Comparison of ENCODE assay signal across 12 cellular contexts in the genomic region with DNA sequence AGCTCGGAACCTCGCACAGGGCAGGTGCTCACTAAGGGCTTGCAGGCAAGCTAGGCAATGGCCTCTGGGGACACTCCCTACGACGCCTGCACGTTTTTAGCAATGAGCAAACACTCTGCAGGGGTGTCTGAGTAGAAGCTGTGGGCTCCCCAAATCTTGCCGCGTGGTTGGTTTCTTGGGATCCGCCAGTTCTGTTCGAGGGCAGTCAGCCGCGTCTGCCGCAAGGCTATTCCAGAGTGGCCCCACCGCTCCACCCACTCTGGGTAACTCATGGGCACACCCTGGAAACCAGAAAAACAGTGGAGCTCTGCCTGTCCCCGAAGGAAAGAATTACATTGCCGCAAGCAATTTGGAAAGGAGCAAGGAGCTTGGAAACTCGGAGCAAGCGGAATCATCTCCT.
DNase-seq lines count a peak whose midpoint lies in the region; ATAC-seq lines count a peak whose summit lies in the region.
"Had no signal": no experiment of that assay in that cellular context is flagged by ENCODE, and none has a peak within 500 bp of the region (broad histone marks: within the 10 kb centered on the region; RNA-seq: fewer than 3 reads in every experiment).

No MANE protein-coding gene starts in this region.

- no peak overlapping the region for H2BK120ac ChIP-seq in mesenchymal stem cell (ENCODE audit: low read depth, low read length)

- no peak overlapping the region for H3K4me2 ChIP-seq in mesenchymal stem cell (ENCODE audit: low read length, poor library complexity, severe bottlenecking)

- no peak overlapping the region for H3K27ac ChIP-seq in mesenchymal stem cell (ENCODE audit: low read length, poor library complexity, severe bottlenecking)
- peak overlapping the region; percentile 84 for H3K27ac ChIP-seq in subcutaneous abdominal adipose tissue (ENCODE audit: low read depth, low read length)

- H3K14ac ChIP-seq in mesenchymal stem cell (ENCODE audit: low read length in 2 of 2) = no peak overlapping the region

- H3K4me1 ChIP-seq in mesenchymal stem cell (ENCODE audit: control insufficient read depth, insufficient read depth, low read depth, low read length) (peaks cover 23% of the 10 kb centered on the region), subcutaneous abdominal adipose tissue (ENCODE audit: control insufficient read depth in 5 of 5, insufficient read depth in 5 of 5, low read length in 5 of 5) (peaks cover 7 to 55% (median 42%) of the 10 kb centered on the region in 5 donors)

- H3K9me3 ChIP-seq in mesenchymal stem cell (ENCODE audit: control insufficient read depth, low read length) (no peaks in the 10 kb centered on the region), subcutaneous abdominal adipose tissue (ENCODE audit: control insufficient read depth in 5 of 5, low read length in 5 of 5) (no peaks in the 10 kb centered on the region)

- H3K9me3 Mint-ChIP-seq in activated T-cell treated with anti-CD3 and anti-CD28 coated beads, Interleukin-2, amount 50 U/mL, for 24 hours = no peaks in the 10 kb centered on the region
- H3K9me3 Mint-ChIP-seq: CD8-positive, alpha-beta T cell; natural killer cell treated with Interleukin-12 subunit alpha and Interleukin-12 subunit beta and Interleukin-15 and Interleukin-18, amount 100 ng/mL, for 72 hours had no signal

- no peak overlapping the region for H3K18ac ChIP-seq in mesenchymal stem cell (ENCODE audit: low read depth in 1 of 2, low read length in 2 of 2)

- H3K36me3 Mint-ChIP-seq in activated T-cell treated with anti-CD3 and anti-CD28 coated beads, Interleukin-2, amount 50 U/mL, for 24 hours (ENCODE audit: low read depth) = no peaks in the 10 kb centered on the region
- H3K36me3 Mint-ChIP-seq: CD8-positive, alpha-beta T cell; natural killer cell treated with Interleukin-12 subunit alpha and Interleukin-12 subunit beta and Interleukin-15 and Interleukin-18, amount 100 ng/mL, for 72 hours had no signal

- H2AFZ ChIP-seq in mesenchymal stem cell (ENCODE audit: low read depth, low read length) = no peak overlapping the region

- 88% methylated on average over 17 of the region's 17 CpGs for WGBS in mesenchymal stem cell

- H2BK15ac ChIP-seq in mesenchymal stem cell (ENCODE audit: low read depth, poor library complexity, severe bottlenecking) = no peak overlapping the region

- H3K9ac ChIP-seq in mesenchymal stem cell (ENCODE audit: low read length) = peak overlapping the region; percentile 97
- H3K9ac ChIP-seq in subcutaneous abdominal adipose tissue (ENCODE audit: low read length in 5 of 5) = peak overlapping the region in 2 of 5 donors; percentile 8 to 69

- no peak overlapping the region for H2AK5ac ChIP-seq in mesenchymal stem cell (ENCODE audit: low read length, severe bottlenecking)

- no peak overlapping the region for H3K4ac ChIP-seq in mesenchymal stem cell (ENCODE audit: low read depth in 1 of 2, low read length in 2 of 2)

- peaks cover 13% of the 10 kb centered on the region for H3K4me1 Mint-ChIP-seq in activated T-cell treated with anti-CD3 and anti-CD28 coated beads, Interleukin-2, amount 50 U/mL, for 24 hours (ENCODE audit: low read depth)

- no peaks in the 10 kb centered on the region for H3K27me3 Mint-ChIP-seq in activated T-cell treated with anti-CD3 and anti-CD28 coated beads, Interleukin-2, amount 50 U/mL, for 24 hours

- H3K4me3 ChIP-seq in mesenchymal stem cell (ENCODE audit: insufficient read depth in 1 of 2, low read depth in 1 of 2, low read length in 2 of 2) (peak overlapping the region in 1 of 2 experiments; percentile 70), subcutaneous abdominal adipose tissue (ENCODE audit: low read depth in 1 of 5, low read length in 5 of 5) (peak overlapping the region; percentile 39 to 79 (median 65))

- no peak overlapping the region for H2BK5ac ChIP-seq in mesenchymal stem cell (ENCODE audit: low read depth, low read length, poor library complexity, severe bottlenecking)

- H3K27me3 ChIP-seq in mesenchymal stem cell (ENCODE audit: control insufficient read depth in 1 of 2, insufficient read depth in 1 of 2, low read length in 2 of 2) = no peaks in the 10 kb centered on the region
- no peaks in the 10 kb centered on the region for H3K27me3 ChIP-seq in subcutaneous abdominal adipose tissue (ENCODE audit: control insufficient read depth in 5 of 5, insufficient read depth in 4 of 5, low read length in 5 of 5)

- ATAC-seq in GM18517 (IDR thresholded peaks at IDR 0.05; ENCODE audit: unreplicated experiment) = no peak
- ATAC-seq: CD8-positive, alpha-beta T cell had no signal

- no peak overlapping the region for H3K27ac Mint-ChIP-seq in activated T-cell treated with anti-CD3 and anti-CD28 coated beads, Interleukin-2, amount 50 U/mL, for 24 hours
- H3K27ac Mint-ChIP-seq: CD8-positive, alpha-beta T cell; natural killer cell treated with Interleukin-12 subunit alpha and Interleukin-12 subunit beta and Interleukin-15 and Interleukin-18, amount 100 ng/mL, for 72 hours had no signal

- no peak overlapping the region for H3K4me3 Mint-ChIP-seq in activated T-cell treated with anti-CD3 and anti-CD28 coated beads, Interleukin-2, amount 50 U/mL, for 24 hours
- H3K4me3 Mint-ChIP-seq: CD8-positive, alpha-beta T cell; natural killer cell treated with Interleukin-12 subunit alpha and Interleukin-12 subunit beta and Interleukin-15 and Interleukin-18, amount 100 ng/mL, for 72 hours had no signal

- no peak overlapping the region for H4K91ac ChIP-seq in mesenchymal stem cell (ENCODE audit: low read length)

- DNase-seq in GOT3 (lab: John Stamatoyannopoulos, UW) (peak; percentile 42), fibroblast of gingiva (ENCODE audit: low read depth) (peak; percentile 92), mesenchymal stem cell (no peak), DMS 273 (lab: John Stamatoyannopoulos, UW; ENCODE audit: unreplicated experiment) (no peak), DMS153 (lab: John Stamatoyannopoulos, UW) (no peak)
- no peak for DNase-seq in activated T-cell treated with anti-CD3 and anti-CD28 coated beads, Interleukin-2, amount 50 U/mL, for 24 hours
- DNase-seq: CD8-positive, alpha-beta T cell; NCI-H1048; NCI-H69 had no signal

- H4K8ac ChIP-seq in mesenchymal stem cell (ENCODE audit: low read length) = no peak overlapping the region

- peak overlapping the region in 1 of 2 experiments; percentile 1 for H2BK12ac ChIP-seq in mesenchymal stem cell (ENCODE audit: low read length in 2 of 2)

- H3K36me3 ChIP-seq in mesenchymal stem cell (ENCODE audit: control insufficient read depth in 1 of 2, insufficient read depth in 2 of 2, low read depth in 1 of 2, low read length in 2 of 2) (no peaks in the 10 kb centered on the region), subcutaneous abdominal adipose tissue (ENCODE audit: control insufficient read depth in 5 of 5, insufficient read depth in 5 of 5, low read length in 5 of 5) (no peaks in the 10 kb centered on the region)

- no peaks in the 10 kb centered on the region for H3K79me1 ChIP-seq in mesenchymal stem cell (replicated peaks; ENCODE audit: low read length, poor library complexity, severe bottlenecking)

- no peak overlapping the region for H3K23ac ChIP-seq in mesenchymal stem cell (ENCODE audit: low read length in 2 of 2)

Comparison
In these comparisons a context has a peak if more than half of its experiments do, and no peak if none do; other contexts are left out.
1. DNase-seq: peak in GOT3 (single experiment) and fibroblast of gingiva (single experiment); none in mesenchymal stem cell (single experiment), activated T-cell treated with anti-CD3 and anti-CD28 coated beads, Interleukin-2, amount 50 U/mL, for 24 hours (single experiment), DMS 273 (single experiment) and DMS153 (single experiment).